20 cellular contexts compared by ENCODE assay signal in genomic region chr6:71529769-71530168, GRCh38.
"Had no signal": no experiment of that assay in that cellular context is flagged by ENCODE, and none has a peak within 500 bp of the region (broad histone marks: within the 10 kb centered on the region; RNA-seq: fewer than 3 reads in every experiment).

No MANE protein-coding gene starts in this region.

- DNase-seq: activated CD4-positive, alpha-beta memory T cell treated with anti-CD3 and anti-CD28 coated beads, Interleukin-2, amount 10 ng/mL, durations not matched to agents 7 days and 5 days; activated CD4-positive, alpha-beta T cell treated with anti-CD3 and anti-CD28 coated beads for 36 hours; activated CD4-positive, alpha-beta T cell treated with anti-CD3 and anti-CD28 coated beads, Interleukin-2, amount 50 U/mL, for 1 hour; activated gamma-delta T cell; activated naive CD4-positive, alpha-beta T cell treated with anti-CD3 and anti-CD28 coated beads for 36 hours; activated T-cell treated with anti-CD3 and anti-CD28 coated beads for 4 hours; activated T-cell treated with anti-CD3 and anti-CD28 coated beads, Interleukin-2, amount 50 U/mL, for 48 hours; amygdala; IMR-90; MG63; MV-4-11; NCI-H1092 treated with DMSO at 0.1 percent for 48 hours; NCI-H1930; PC-3; SHP77; T-helper 1 cell; WERI-Rb-1 had no signal

- H3K27ac ChIP-seq: cardiac muscle cell, KMS-11, SJSA1, WERI-Rb-1 had no signal

- H3K4me3 ChIP-seq: cardiac muscle cell, MG63, SJSA1 had no signal

- H3K9ac ChIP-seq: KMS-11 had no signal

- H3K36me3 ChIP-seq: cardiac muscle cell, MG63, SJSA1, WERI-Rb-1 had no signal

- H3K27me3 ChIP-seq: MG63, SJSA1 had no signal

- H3K9me3 ChIP-seq: MG63, SJSA1 had no signal

- H3K4me2 ChIP-seq: KMS-11 had no signal
